Comparison of ENCODE assay signal across 9 cellular contexts in genomic region chr12:2890001-2890387, GRCh38. TPM values are rescaled to one million over a fixed set of nuclear protein-coding genes. Genes with fewer than 3 reads are reported as not detected.
DNase-seq lines count a peak whose midpoint lies in the region; ATAC-seq and TF ChIP-seq lines count a peak whose summit lies in the region.
"Had no signal": no experiment of that assay in that cellular context is flagged by ENCODE, and none has a peak within 500 bp of the region (broad histone marks: within the 10 kb centered on the region; RNA-seq: fewer than 3 reads in every experiment).

No MANE protein-coding gene starts in this region.

- in situ Hi-C loops in GM13977 (cut with MboI; ENCODE audit: low pct_unique_long_range_greater_than_20kb, low sequenced_read_pairs, unreplicated experiment): loop anchor here (25.0 kb wide), 1 partner anchor 147 kb away; no protein-coding TSS in a partner anchor

- peaks cover 44% of the 10 kb centered on the region for H3K4me1 Mint-ChIP-seq in activated CD4-positive, alpha-beta T cell treated with anti-CD3 and anti-CD28 coated beads, Interleukin-2, amount 10 ng/mL, durations not matched to agents 7 days and 5 days

- H3K4me3 ChIP-seq in left lung: peak overlapping the region; percentile 64 to 94
- H3K4me3 ChIP-seq in thoracic aorta: peak overlapping the region; percentile 94

- peak overlapping the region; percentile 87 for H3K27ac Mint-ChIP-seq in activated CD4-positive, alpha-beta T cell treated with anti-CD3 and anti-CD28 coated beads, Interleukin-2, amount 10 ng/mL, durations not matched to agents 7 days and 5 days

- H3K9me3 ChIP-seq in left lung: no peaks in the 10 kb centered on the region
- H3K9me3 ChIP-seq in thoracic aorta: no peaks in the 10 kb centered on the region

- POLR2A ChIA-PET in activated CD4-positive, alpha-beta T cell treated with anti-CD3 and anti-CD28 coated beads, Interleukin-2, amount 10 ng/mL, durations not matched to agents 7 days and 5 days (lab: Charles Lee): interaction anchor here (1.4 kb wide), 1 partner anchor 13 kb away, joined by 4 read pairs; the partner anchor contains the start of genes FOXM1 and RHNO1

- no peaks in the 10 kb centered on the region for H3K9me3 Mint-ChIP-seq in activated CD4-positive, alpha-beta T cell treated with anti-CD3 and anti-CD28 coated beads, Interleukin-2, amount 10 ng/mL, durations not matched to agents 7 days and 5 days

- no peak for ATAC-seq in left lung
- no peak for ATAC-seq in thoracic aorta (ENCODE audit: insufficient number of reproducible peaks, low FRiP score, low read depth)

- CTCF ChIA-PET in activated CD4-positive, alpha-beta T cell treated with anti-CD3 and anti-CD28 coated beads, Interleukin-2, amount 10 ng/mL, durations not matched to agents 7 days and 5 days (lab: Charles Lee): interaction anchor here (1.3 to 2.6 kb wide), 3 partner anchors 9 to 80 kb away, joined by 3 to 10 read pairs (median 3); no protein-coding TSS in a partner anchor

- H3K27ac ChIP-seq in angular gyrus (ENCODE audit: low read depth, low read length) (peak overlapping the region; percentile 87), left lung (peak overlapping the region; percentile 83 to 93), thoracic aorta (peak overlapping the region; percentile 72 to 94)

- H3K36me3 Mint-ChIP-seq in activated CD4-positive, alpha-beta T cell treated with anti-CD3 and anti-CD28 coated beads, Interleukin-2, amount 10 ng/mL, durations not matched to agents 7 days and 5 days (ENCODE audit: low read depth): peaks cover 28% of the 10 kb centered on the region

- peaks cover 0 to 21% of the 10 kb centered on the region in 2 donors for H3K4me1 ChIP-seq in left lung
- peaks cover 22 to 25% of the 10 kb centered on the region in 2 donors for H3K4me1 ChIP-seq in thoracic aorta (ENCODE audit: control insufficient read depth in 1 of 2, low read depth in 2 of 2)

- no peak for DNase-seq in activated CD4-positive, alpha-beta T cell treated with anti-CD3 and anti-CD28 coated beads, Interleukin-2, amount 10 ng/mL, durations not matched to agents 7 days and 5 days
- DNase-seq in activated CD4-positive, alpha-beta T cell treated with anti-CD3 and anti-CD28 coated beads for 1 hour: no peak
- DNase-seq in left lung: peak in 1 of 2 donors; percentile 37
- no peak for DNase-seq in thoracic aorta (ENCODE audit: low spot score)
- DNase-seq in midbrain (lab: John Stamatoyannopoulos, UW): no peak
- no peak for DNase-seq in GM13977 (ENCODE audit: low spot score)
- no peak for DNase-seq in NK-92 (lab: John Stamatoyannopoulos, UW; ENCODE audit: unreplicated experiment)

- peak overlapping the region; percentile 95 for H3K4me3 Mint-ChIP-seq in activated CD4-positive, alpha-beta T cell treated with anti-CD3 and anti-CD28 coated beads, Interleukin-2, amount 10 ng/mL, durations not matched to agents 7 days and 5 days

- peaks cover 0 to 15% of the 10 kb centered on the region in 2 donors for H3K36me3 ChIP-seq in left lung
- H3K36me3 ChIP-seq in thoracic aorta: peaks cover 6% of the 10 kb centered on the region

- H3K27me3 Mint-ChIP-seq in activated CD4-positive, alpha-beta T cell treated with anti-CD3 and anti-CD28 coated beads, Interleukin-2, amount 10 ng/mL, durations not matched to agents 7 days and 5 days: no peaks in the 10 kb centered on the region

- intact Hi-C loops in left lung (cut with DNase I): no loop called here

- no peaks in the 10 kb centered on the region for H3K27me3 ChIP-seq in left lung
- H3K27me3 ChIP-seq in thoracic aorta (replicated peaks; ENCODE audit: insufficient read depth): no peaks in the 10 kb centered on the region

- TF ChIP-seq CTCF in left lung (IDR thresholded peaks at IDR 0.05): no peak
- TF ChIP-seq CTCF in thoracic aorta (IDR thresholded peaks at IDR 0.05): no peak
- no peak for TF ChIP-seq CTCF in GM13977 (IDR thresholded peaks at IDR 0.05; ENCODE audit: extremely low read depth, insufficient read depth, missing control alignments)

RNA-seq across cellular contexts. Expression of gene TULP3, which starts 0.7 kb away (rescaled TPM):
- 1 to 10 TPM; 8.6 to 9.1 TPM for total RNA-seq in activated CD4-positive, alpha-beta T cell treated with anti-CD3 and anti-CD28 coated beads, Interleukin-2, amount 10 ng/mL, durations not matched to agents 7 days and 5 days
- total RNA-seq in left lung (10 to 100 TPM; 15.3 to 18.0 TPM), thoracic aorta (10 to 100 TPM; 28.4 to 30.8 TPM)

RNA-seq across cellular contexts. Expression of gene RHNO1, which starts 13.0 kb away (rescaled TPM):
- 10 to 100 TPM; 53.6 to 61.4 TPM for total RNA-seq in activated CD4-positive, alpha-beta T cell treated with anti-CD3 and anti-CD28 coated beads, Interleukin-2, amount 10 ng/mL, durations not matched to agents 7 days and 5 days
- total RNA-seq in left lung: 10 to 100 TPM; 11.7 to 19.0 TPM
- 10 to 100 TPM in 1 of 2 donors, 1 to 10 TPM in 1; 9.6 to 10.8 TPM for total RNA-seq in thoracic aorta

RNA-seq across cellular contexts. Expression of gene FOXM1, which starts 13.0 kb away (rescaled TPM):
- total RNA-seq in activated CD4-positive, alpha-beta T cell treated with anti-CD3 and anti-CD28 coated beads, Interleukin-2, amount 10 ng/mL, durations not matched to agents 7 days and 5 days: 100 to 1,000 TPM; 119 to 131 TPM
- total RNA-seq in left lung (10 to 100 TPM in 1 of 2 donors, 1 to 10 TPM in 1; 4.7 to 16.5 TPM), thoracic aorta (1 to 10 TPM in 1 of 2 donors, not detected in 1; 2.2 TPM)

RNA-seq across cellular contexts. Expression of gene TEX52, which starts 33.2 kb away (rescaled TPM):
- under 1 TPM; 0.29 to 0.35 TPM for total RNA-seq in activated CD4-positive, alpha-beta T cell treated with anti-CD3 and anti-CD28 coated beads, Interleukin-2, amount 10 ng/mL, durations not matched to agents 7 days and 5 days
- total RNA-seq in left lung: not detected
- total RNA-seq in thoracic aorta: not detected
- total RNA-seq: LHCN-M2 had no signal

RNA-seq across cellular contexts. Expression of gene NRIP2, which starts 55.2 kb away (rescaled TPM):
- total RNA-seq in activated CD4-positive, alpha-beta T cell treated with anti-CD3 and anti-CD28 coated beads, Interleukin-2, amount 10 ng/mL, durations not matched to agents 7 days and 5 days: not detected
- under 1 TPM; 0.79 to 0.96 TPM for total RNA-seq in left lung
- total RNA-seq in thoracic aorta: 1 to 10 TPM; 4.9 to 8.1 TPM
- total RNA-seq: LHCN-M2 had no signal

Comparison
In these comparisons a context has a peak if more than half of its experiments do, and no peak if none do; other contexts are left out.
1. RNA of gene FOXM1, which starts 13.0 kb away (total RNA-seq): 119 to 131 TPM in activated CD4-positive, alpha-beta T cell treated with anti-CD3 and anti-CD28 coated beads, Interleukin-2, amount 10 ng/mL, durations not matched to agents 7 days and 5 days; 4.7 to 16.5 TPM in left lung and 2.2 TPM in thoracic aorta; every median in the first group is over 4 times any median in the second.
2. Peak in every context shown above with its lines, with median percentiles within 50 percentile points of each other: H3K27ac ChIP-seq.